10 cellular contexts compared by ENCODE assay signal in the genomic region with DNA sequence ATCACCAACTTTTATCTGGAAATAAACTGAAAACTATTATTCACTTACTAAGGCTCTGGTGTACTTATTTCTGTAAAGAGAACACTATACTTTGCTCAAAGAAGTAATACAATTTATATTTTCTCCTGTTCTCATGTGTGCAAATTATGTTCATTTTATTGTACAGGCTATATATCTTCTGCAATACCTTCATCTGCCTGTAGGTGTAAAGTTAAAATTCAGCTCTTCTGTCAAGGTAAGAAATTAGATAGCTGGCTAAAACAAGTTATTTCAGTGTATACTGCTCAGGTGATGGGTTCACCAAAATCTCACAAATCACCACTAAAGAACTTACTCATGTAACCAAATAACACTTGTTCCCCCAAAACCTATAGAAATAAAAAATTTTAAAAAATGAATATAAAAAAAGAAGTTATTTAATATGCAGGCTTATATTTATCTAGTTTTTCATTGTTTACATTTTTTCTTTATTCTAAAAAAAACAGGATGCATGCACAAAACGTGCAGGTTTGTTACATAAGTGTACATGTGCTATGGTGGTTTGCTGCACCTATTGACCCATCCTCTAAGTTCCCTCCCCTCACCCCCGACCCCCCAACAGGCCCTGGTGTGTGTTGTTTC.
DNase-seq lines count a peak whose midpoint lies in the region; ATAC-seq, FAIRE-seq and TF ChIP-seq lines count a peak whose summit lies in the region.
"Had no signal": no experiment of that assay in that cellular context is flagged by ENCODE, and none has a peak within 500 bp of the region (broad histone marks: within the 10 kb centered on the region; RNA-seq: fewer than 3 reads in every experiment).

No MANE protein-coding gene starts in this region.

- no peaks in the 10 kb centered on the region for H3K79me2 ChIP-seq in astrocyte (ENCODE audit: insufficient read depth, low read length)

- no peak overlapping the region for H3K9ac ChIP-seq in astrocyte (ENCODE audit: low read length)

- ATAC-seq in HG03442 (IDR thresholded peaks at IDR 0.05; ENCODE audit: unreplicated experiment) (peak; percentile 81), T-helper 17 cell (no peak)

- DNase-seq in MCF 10A (ENCODE audit: unreplicated experiment), result peak; percentile 38
- DNase-seq in breast epithelium (ENCODE audit: low spot score in 2 of 2), result no peak
- DNase-seq in astrocyte (ENCODE audit: low read depth), result no peak
- no peak for DNase-seq in transverse colon
- no peak for DNase-seq in AG08395 (ENCODE audit: low spot score)
- no peak for DNase-seq in T-helper 17 cell
- no peak for DNase-seq in NCI-H2107 treated with DMSO at 0.1 percent for 48 hours (lab: John Stamatoyannopoulos, UW; ENCODE audit: unreplicated experiment)
- DNase-seq: NCI-H774 had no signal

- TF ChIP-seq POLR2A in breast epithelium (IDR thresholded peaks at IDR 0.05), result no peak
- no peak for TF ChIP-seq POLR2A in transverse colon (IDR thresholded peaks at IDR 0.05)

- H2AFZ ChIP-seq in astrocyte (ENCODE audit: low read depth, low read length), result no peak overlapping the region

- H3K4me1 Mint-ChIP-seq in MCF 10A (ENCODE audit: insufficient read depth, unreplicated experiment), result no peaks in the 10 kb centered on the region
- H3K4me1 Mint-ChIP-seq in astrocyte (ENCODE audit: low read depth, unreplicated experiment), result no peaks in the 10 kb centered on the region
- H3K4me1 Mint-ChIP-seq in T-helper 17 cell, result no peaks in the 10 kb centered on the region

- H3K9me3 ChIP-seq in breast epithelium (no peaks in the 10 kb centered on the region), astrocyte (ENCODE audit: insufficient read depth, low read depth, low read length) (no peaks in the 10 kb centered on the region), transverse colon (no peaks in the 10 kb centered on the region), T-helper 17 cell (ENCODE audit: control insufficient read depth, low read length, poor library complexity, severe bottlenecking) (no peaks in the 10 kb centered on the region)
- H3K9me3 ChIP-seq: right atrium auricular region had no signal

- H4K20me1 ChIP-seq in astrocyte (ENCODE audit: insufficient read depth, low read length), result no peaks in the 10 kb centered on the region

- H3K4me3 ChIP-seq in breast epithelium, result no peak overlapping the region
- no peak overlapping the region for H3K4me3 ChIP-seq in astrocyte (ENCODE audit: insufficient read depth, low read depth, low read length)
- H3K4me3 ChIP-seq in transverse colon, result no peak overlapping the region
- H3K4me3 ChIP-seq: right atrium auricular region had no signal

- H3K27ac ChIP-seq in breast epithelium (no peak overlapping the region), astrocyte (ENCODE audit: low read depth, low read length) (no peak overlapping the region), transverse colon (no peak overlapping the region)
- H3K27ac ChIP-seq: right atrium auricular region had no signal

- H3K27me3 ChIP-seq in breast epithelium (no peaks in the 10 kb centered on the region), astrocyte (ENCODE audit: insufficient read depth, low read length) (no peaks in the 10 kb centered on the region), transverse colon (no peaks in the 10 kb centered on the region)
- H3K27me3 ChIP-seq: right atrium auricular region had no signal

- no TSS peak for BruUV-seq in MCF 10A (replicated peaks; lab: Mats Ljungman, UMichigan)

- H3K27me3 Mint-ChIP-seq in MCF 10A (ENCODE audit: insufficient read depth, unreplicated experiment) (peaks cover 17% of the 10 kb centered on the region), astrocyte (ENCODE audit: low read depth, unreplicated experiment) (no peaks in the 10 kb centered on the region), T-helper 17 cell (peaks cover 11% of the 10 kb centered on the region)

- H3K4me1 ChIP-seq in breast epithelium (no peaks in the 10 kb centered on the region), astrocyte (ENCODE audit: insufficient read depth, low read length) (no peaks in the 10 kb centered on the region), transverse colon (no peaks in the 10 kb centered on the region)
- H3K4me1 ChIP-seq: right atrium auricular region had no signal

- H3K36me3 Mint-ChIP-seq in MCF 10A (ENCODE audit: insufficient read depth, unreplicated experiment), result no peaks in the 10 kb centered on the region
- no peaks in the 10 kb centered on the region for H3K36me3 Mint-ChIP-seq in astrocyte (ENCODE audit: low read depth, unreplicated experiment)
- no peaks in the 10 kb centered on the region for H3K36me3 Mint-ChIP-seq in T-helper 17 cell (ENCODE audit: low read depth)

- POLR2A ChIA-PET in MCF 10A (lab: Yijun Ruan, JAX), result interaction anchor here (0.6 kb wide), 1 partner anchor 560 kb away, joined by 4 read pairs; no protein-coding TSS in a partner anchor

- TF ChIP-seq EP300 in transverse colon (IDR thresholded peaks at IDR 0.05; ENCODE audit: low read depth), result no peak

- H3K4me3 Mint-ChIP-seq in MCF 10A (ENCODE audit: unreplicated experiment) (no peak overlapping the region), astrocyte (ENCODE audit: unreplicated experiment) (no peak overlapping the region), T-helper 17 cell (no peak overlapping the region)

- TF ChIP-seq CTCF in MCF 10A (IDR thresholded peaks at IDR 0.05; ENCODE audit: unreplicated experiment), result no peak
- peak in 1 of 3 donors; percentile 28 for TF ChIP-seq CTCF in breast epithelium (IDR thresholded peaks at IDR 0.05)
- peak; percentile 34 for TF ChIP-seq CTCF in astrocyte (IDR thresholded peaks at IDR 0.05; ENCODE audit: insufficient read depth, low read depth, low read length)
- TF ChIP-seq CTCF in transverse colon (IDR thresholded peaks at IDR 0.05), result peak in 4 of 5 experiments; percentile 14 to 50 (median 34)

- H3K4me2 ChIP-seq in astrocyte (ENCODE audit: low read length), result no peak overlapping the region

- no peak overlapping the region for H3K27ac Mint-ChIP-seq in MCF 10A (ENCODE audit: low read depth, unreplicated experiment)
- H3K27ac Mint-ChIP-seq in astrocyte (ENCODE audit: unreplicated experiment), result no peak overlapping the region
- no peak overlapping the region for H3K27ac Mint-ChIP-seq in T-helper 17 cell

- CTCF ChIA-PET in MCF 10A (lab: Yijun Ruan, JAX), result no interaction called here

- no peaks in the 10 kb centered on the region for H3K36me3 ChIP-seq in breast epithelium
- no peaks in the 10 kb centered on the region for H3K36me3 ChIP-seq in astrocyte (ENCODE audit: insufficient read depth, low read length)
- H3K36me3 ChIP-seq in transverse colon, result no peaks in the 10 kb centered on the region
- H3K36me3 ChIP-seq: right atrium auricular region had no signal

- intact Hi-C loops in MCF 10A (cut with micrococcal nuclease), result no loop called here
- intact Hi-C loops in breast epithelium (cut with DNase I; ENCODE audit: low total_unique reads), result no loop called here
- intact Hi-C loops in transverse colon (cut with DNase I; ENCODE audit: low total_unique reads), result no loop called here

- 30 to 39% methylated on average over 2 of the region's 2 CpGs for WGBS in transverse colon (ENCODE audit: low coverage in 1 of 2), 2 donors

- in situ Hi-C loops in transverse colon (cut with MboI; ENCODE audit: low pct_ligation_motif_present in 1 of 4, low pct_unique_long_range_greater_than_20kb in 1 of 4, low sequenced_read_pairs in 3 of 4), result no loop called here

- no peak for FAIRE-seq in astrocyte (lab: Jason Lieb, UNC)

- no peaks in the 10 kb centered on the region for H3K9me3 Mint-ChIP-seq in MCF 10A (ENCODE audit: unreplicated experiment)
- H3K9me3 Mint-ChIP-seq in astrocyte (ENCODE audit: unreplicated experiment), result no peaks in the 10 kb centered on the region
